9 cellular contexts compared by ENCODE assay signal in the genomic region with DNA sequence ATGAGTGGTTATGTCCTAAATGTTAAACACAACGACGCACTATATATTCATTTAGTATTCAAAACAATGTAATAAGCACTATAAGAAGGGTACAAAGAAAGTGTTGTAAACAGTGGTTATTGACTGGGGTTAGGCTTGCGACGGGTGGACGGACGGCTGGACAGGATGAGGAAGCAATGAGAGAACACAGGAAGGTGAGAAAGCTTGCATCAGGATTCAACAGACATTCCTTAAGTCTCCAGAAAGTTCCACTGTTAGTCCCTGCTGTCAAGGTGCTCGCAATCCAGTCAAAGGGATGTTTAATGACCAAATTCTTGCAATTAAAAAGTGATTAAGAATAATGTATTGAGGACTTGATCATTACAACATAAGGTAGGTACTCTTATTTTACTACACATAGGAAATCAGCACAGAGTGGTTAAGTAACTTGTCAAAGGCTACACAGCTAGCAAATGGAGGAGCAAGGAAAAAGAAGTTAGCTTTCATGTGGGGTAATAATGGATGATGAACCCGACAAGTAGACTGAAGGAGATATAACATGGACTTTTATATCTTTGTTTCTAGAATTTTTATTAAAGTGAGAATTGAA. TPM values are rescaled to one million over a fixed set of nuclear protein-coding genes. Genes with fewer than 3 reads are reported as not detected.
DNase-seq lines count a peak whose midpoint lies in the region; ATAC-seq and TF ChIP-seq lines count a peak whose summit lies in the region.
"Had no signal": no experiment of that assay in that cellular context is flagged by ENCODE, and none has a peak within 500 bp of the region (broad histone marks: within the 10 kb centered on the region; RNA-seq: fewer than 3 reads in every experiment).

No MANE protein-coding gene starts in this region.

- H3K4me1 ChIP-seq in KMS-11 (ENCODE audit: low read depth, poor library complexity, severe bottlenecking), result peaks cover 35% of the 10 kb centered on the region
- H3K4me1 ChIP-seq in iPS-18a (ENCODE audit: control insufficient read depth, low read depth, low read length), result peaks cover 2% of the 10 kb centered on the region

- peak overlapping the region; percentile 97 for H3K27ac Mint-ChIP-seq in activated CD8-positive, alpha-beta memory T cell treated with anti-CD3 and anti-CD28 coated beads, Interleukin-2, amount 10 ng/mL, durations not matched to agents 7 days and 5 days
- peak overlapping the region; percentile 97 for H3K27ac Mint-ChIP-seq in activated naive CD8-positive, alpha-beta T cell treated with anti-CD3 and anti-CD28 coated beads for 36 hours
- peak overlapping the region; percentile 98 for H3K27ac Mint-ChIP-seq in stimulated activated effector memory CD8-positive, alpha-beta T cell treated with anti-CD3 and anti-CD28 coated beads, Interleukin-12 subunit alpha, Interleukin-12 subunit beta, amount 100 ng/mL, for 72 hours

- H3K27ac ChIP-seq in KMS-11 (peak overlapping the region; percentile 91), iPS-18a (ENCODE audit: low read length) (no peak overlapping the region)

- peaks cover 7% of the 10 kb centered on the region for H3K36me3 Mint-ChIP-seq in activated CD8-positive, alpha-beta memory T cell treated with anti-CD3 and anti-CD28 coated beads, Interleukin-2, amount 10 ng/mL, durations not matched to agents 7 days and 5 days
- H3K36me3 Mint-ChIP-seq in activated naive CD8-positive, alpha-beta T cell treated with anti-CD3 and anti-CD28 coated beads for 36 hours, result peaks cover 25% of the 10 kb centered on the region
- H3K36me3 Mint-ChIP-seq in stimulated activated effector memory CD8-positive, alpha-beta T cell treated with anti-CD3 and anti-CD28 coated beads, Interleukin-12 subunit alpha, Interleukin-12 subunit beta, amount 100 ng/mL, for 72 hours, result peaks cover 43% of the 10 kb centered on the region

- peaks cover 36% of the 10 kb centered on the region for H3K4me1 Mint-ChIP-seq in activated CD8-positive, alpha-beta memory T cell treated with anti-CD3 and anti-CD28 coated beads, Interleukin-2, amount 10 ng/mL, durations not matched to agents 7 days and 5 days
- peaks cover 23% of the 10 kb centered on the region for H3K4me1 Mint-ChIP-seq in activated naive CD8-positive, alpha-beta T cell treated with anti-CD3 and anti-CD28 coated beads for 36 hours
- peaks cover 24% of the 10 kb centered on the region for H3K4me1 Mint-ChIP-seq in stimulated activated effector memory CD8-positive, alpha-beta T cell treated with anti-CD3 and anti-CD28 coated beads, Interleukin-12 subunit alpha, Interleukin-12 subunit beta, amount 100 ng/mL, for 72 hours

- no peak for DNase-seq in activated CD8-positive, alpha-beta memory T cell treated with anti-CD3 and anti-CD28 coated beads, Interleukin-2, amount 10 ng/mL, durations not matched to agents 7 days and 5 days
- DNase-seq in activated CD8-positive, alpha-beta memory T cell treated with anti-CD3 and anti-CD28 coated beads, Interleukin-2, amount 50 U/mL, for 48 hours, result no peak
- no peak for DNase-seq in activated naive CD8-positive, alpha-beta T cell treated with anti-CD3 and anti-CD28 coated beads for 36 hours
- DNase-seq in stimulated activated effector memory CD8-positive, alpha-beta T cell treated with anti-CD3 and anti-CD28 coated beads, Interleukin-12 subunit alpha, Interleukin-12 subunit beta, amount 100 ng/mL, for 72 hours (ENCODE audit: low spot score in 2 of 2), result no peak

- CTCF ChIA-PET in activated CD8-positive, alpha-beta memory T cell treated with anti-CD3 and anti-CD28 coated beads, Interleukin-2, amount 10 ng/mL, durations not matched to agents 7 days and 5 days (lab: Charles Lee), result interaction anchor here (1.0 to 5.4 kb wide), 5 partner anchors 8 to 516 kb away, joined by 3 to 26 read pairs (median 4); a partner anchor contains a TSS

- peak overlapping the region; percentile 90 for H3K4me2 ChIP-seq in KMS-11

- H3K9me3 ChIP-seq in iPS-18a (ENCODE audit: control insufficient read depth, low read depth, low read length), result no peaks in the 10 kb centered on the region

- TF ChIP-seq CTCF in KMS-11 (conservative IDR thresholded peaks at IDR 0.05; ENCODE audit: low read depth, low read length), result no peak

- peaks cover 35% of the 10 kb centered on the region for H3K79me2 ChIP-seq in KMS-11 (ENCODE audit: insufficient read depth, low read depth)

- ATAC-seq in activated CD8-positive, alpha-beta memory T cell treated with anti-CD3 and anti-CD28 coated beads, Interleukin-2, amount 10 ng/mL, durations not matched to agents 7 days and 5 days, result no peak
- no peak for ATAC-seq in stimulated activated effector memory CD8-positive, alpha-beta T cell treated with anti-CD3 and anti-CD28 coated beads, Interleukin-12 subunit alpha, Interleukin-12 subunit beta, amount 100 ng/mL, for 72 hours
- ATAC-seq in GM19035 (IDR thresholded peaks at IDR 0.05; ENCODE audit: unreplicated experiment), result no peak
- ATAC-seq in activated CD4-positive, CD25-positive, alpha-beta regulatory T cell treated with anti-CD3 and anti-CD28 coated beads, Interleukin-2, amount 50 U/mL, for 24 hours, result no peak

- peak overlapping the region; percentile 92 for H3K9ac ChIP-seq in KMS-11
- peak overlapping the region; percentile 84 for H3K9ac ChIP-seq in iPS-18a (ENCODE audit: low read length)

- H3K27me3 ChIP-seq in KMS-11 (ENCODE audit: insufficient read depth, low read depth), result no peaks in the 10 kb centered on the region
- H3K27me3 ChIP-seq in iPS-18a (ENCODE audit: control insufficient read depth, insufficient read depth, low read length), result peaks cover 9% of the 10 kb centered on the region

- H3K36me3 ChIP-seq in KMS-11 (ENCODE audit: insufficient read depth), result no peaks in the 10 kb centered on the region
- peaks cover 5% of the 10 kb centered on the region for H3K36me3 ChIP-seq in iPS-18a (ENCODE audit: control insufficient read depth, low read depth, low read length)

- no peaks in the 10 kb centered on the region for H3K9me3 Mint-ChIP-seq in activated CD8-positive, alpha-beta memory T cell treated with anti-CD3 and anti-CD28 coated beads, Interleukin-2, amount 10 ng/mL, durations not matched to agents 7 days and 5 days (ENCODE audit: low read depth)
- H3K9me3 Mint-ChIP-seq in activated naive CD8-positive, alpha-beta T cell treated with anti-CD3 and anti-CD28 coated beads for 36 hours, result no peaks in the 10 kb centered on the region
- no peaks in the 10 kb centered on the region for H3K9me3 Mint-ChIP-seq in stimulated activated effector memory CD8-positive, alpha-beta T cell treated with anti-CD3 and anti-CD28 coated beads, Interleukin-12 subunit alpha, Interleukin-12 subunit beta, amount 100 ng/mL, for 72 hours

- peak overlapping the region; percentile 99 for H3K4me3 Mint-ChIP-seq in activated CD8-positive, alpha-beta memory T cell treated with anti-CD3 and anti-CD28 coated beads, Interleukin-2, amount 10 ng/mL, durations not matched to agents 7 days and 5 days
- peak overlapping the region; percentile 98 for H3K4me3 Mint-ChIP-seq in activated naive CD8-positive, alpha-beta T cell treated with anti-CD3 and anti-CD28 coated beads for 36 hours
- H3K4me3 Mint-ChIP-seq in stimulated activated effector memory CD8-positive, alpha-beta T cell treated with anti-CD3 and anti-CD28 coated beads, Interleukin-12 subunit alpha, Interleukin-12 subunit beta, amount 100 ng/mL, for 72 hours, result peak overlapping the region; percentile 95

- H2AFZ ChIP-seq in KMS-11 (ENCODE audit: low read depth), result peak overlapping the region; percentile 93

- H3K4me3 ChIP-seq in KMS-11 (IDR thresholded peaks at IDR 0.05; ENCODE audit: insufficient read depth, low read depth, low read length), result peak overlapping the region; percentile 97
- peak overlapping the region; percentile 97 for H3K4me3 ChIP-seq in iPS-18a (ENCODE audit: low read length)

- no peaks in the 10 kb centered on the region for H3K27me3 Mint-ChIP-seq in activated CD8-positive, alpha-beta memory T cell treated with anti-CD3 and anti-CD28 coated beads, Interleukin-2, amount 10 ng/mL, durations not matched to agents 7 days and 5 days
- no peaks in the 10 kb centered on the region for H3K27me3 Mint-ChIP-seq in activated naive CD8-positive, alpha-beta T cell treated with anti-CD3 and anti-CD28 coated beads for 36 hours

- no peaks in the 10 kb centered on the region for H4K20me1 ChIP-seq in KMS-11 (ENCODE audit: insufficient read depth)

RNA-seq across cellular contexts. Expression of a gene that starts 1.0 kb away (rescaled TPM):
- total RNA-seq in activated CD8-positive, alpha-beta memory T cell treated with anti-CD3 and anti-CD28 coated beads, Interleukin-2, amount 10 ng/mL, durations not matched to agents 7 days and 5 days, result 10 to 100 TPM; 39.8 to 41.3 TPM
- total RNA-seq in activated naive CD8-positive, alpha-beta T cell treated with anti-CD3 and anti-CD28 coated beads for 36 hours, result 10 to 100 TPM; 45.7 to 49.0 TPM

RNA-seq across cellular contexts. Expression of a gene that starts 55.4 kb away (rescaled TPM):
- not detected for total RNA-seq in activated CD8-positive, alpha-beta memory T cell treated with anti-CD3 and anti-CD28 coated beads, Interleukin-2, amount 10 ng/mL, durations not matched to agents 7 days and 5 days
- total RNA-seq in activated naive CD8-positive, alpha-beta T cell treated with anti-CD3 and anti-CD28 coated beads for 36 hours, result not detected
- total RNA-seq: dermis microvascular lymphatic vessel endothelial cell had no signal
